12 cellular contexts compared by ENCODE assay signal in genomic region chr1:39995973-39996393, GRCh38. TPM values are rescaled to one million over a fixed set of nuclear protein-coding genes. Genes with fewer than 3 reads are reported as not detected.
A peak's percentile ranks its signal among the peaks of the same experiment; 100 is the strongest.
DNase-seq lines count a peak whose midpoint lies in the region; ATAC-seq and TF ChIP-seq lines count a peak whose summit lies in the region.
"Had no signal": no experiment of that assay in that cellular context is flagged by ENCODE, and none has a peak within 500 bp of the region (broad histone marks: within the 10 kb centered on the region; RNA-seq: fewer than 3 reads in every experiment).

No MANE protein-coding gene starts in this region.

- peak overlapping the region; percentile 17 for H3K4me2 ChIP-seq in Loucy (ENCODE audit: low read depth, low read length, poor library complexity, severe bottlenecking)
- H3K4me2 ChIP-seq: A549 had no signal

- no peak overlapping the region for H3K4me3 ChIP-seq in Loucy (ENCODE audit: low read length, poor library complexity, severe bottlenecking)
- no peak overlapping the region for H3K4me3 ChIP-seq in neuron (ENCODE audit: low read length)
- H3K4me3 ChIP-seq in SJCRH30: no peak overlapping the region
- no peak overlapping the region for H3K4me3 ChIP-seq in left lung
- H3K4me3 ChIP-seq: A549 had no signal

- H3K27me3 ChIP-seq in Loucy (ENCODE audit: insufficient read depth, low read length, poor library complexity, severe bottlenecking) (no peaks in the 10 kb centered on the region), neuron (ENCODE audit: insufficient read depth, low read length) (no peaks in the 10 kb centered on the region), SJCRH30 (no peaks in the 10 kb centered on the region), left lung (no peaks in the 10 kb centered on the region)

- H3K9me2 ChIP-seq in Loucy (replicated peaks; ENCODE audit: low read depth, low read length): no peaks in the 10 kb centered on the region

- peaks cover 11% of the 10 kb centered on the region for H3K4me1 ChIP-seq in Loucy (ENCODE audit: insufficient read depth, low read length, poor library complexity, severe bottlenecking)
- peaks cover 5% of the 10 kb centered on the region for H3K4me1 ChIP-seq in neuron (ENCODE audit: insufficient read depth, low read length)
- peaks cover 3% of the 10 kb centered on the region; the same call in 1 of the 2 replicates for H3K4me1 ChIP-seq in SJCRH30
- H3K4me1 ChIP-seq in left lung: no peaks in the 10 kb centered on the region
- H3K4me1 ChIP-seq: A549 had no signal

- intact Hi-C loops in left lung (cut with DNase I): no loop called here

- no peaks in the 10 kb centered on the region for H3K79me2 ChIP-seq in Loucy (ENCODE audit: insufficient read depth, low read length)

- peak; percentile 84 for ATAC-seq in GM21723 (IDR thresholded peaks at IDR 0.05; ENCODE audit: unreplicated experiment)
- ATAC-seq in left lung: no peak

- TF ChIP-seq CTCF in Loucy (conservative IDR thresholded peaks at IDR 0.05; ENCODE audit: low read length): no peak
- no peak for TF ChIP-seq CTCF in left lung (IDR thresholded peaks at IDR 0.05)

- DNase-seq in NOMO-1 (lab: John Stamatoyannopoulos, UW; ENCODE audit: unreplicated experiment in 2 of 2) (peak; percentile 17 to 24), NOMO-1 treated with DMSO at 0.1 percent for 48 hours (lab: John Stamatoyannopoulos, UW; ENCODE audit: unreplicated experiment) (no peak), NCI-H748 treated with DMSO at 0.1 percent for 48 hours (lab: John Stamatoyannopoulos, UW) (no peak), SJCRH30 (no peak), left lung (no peak)
- DNase-seq: left cardiac atrium; NCI-H2029 treated with DMSO at 0.1 percent for 48 hours; stimulated activated CD4-positive, alpha-beta T cell treated with anti-CD3 and anti-CD28 coated beads, Interleukin-4, amount 100 ng/mL, for 4 hours had no signal

- H2AFZ ChIP-seq in Loucy (ENCODE audit: low read length) (peak overlapping the region; percentile 57; the same call in 1 of the 2 replicates), neuron (ENCODE audit: low read depth, low read length) (peak overlapping the region; percentile 57)

- no peaks in the 10 kb centered on the region for H3F3A ChIP-seq in Loucy (ENCODE audit: low read depth)

- H3K36me3 ChIP-seq in Loucy (ENCODE audit: insufficient read depth, low read length) (no peaks in the 10 kb centered on the region), neuron (ENCODE audit: insufficient read depth, low read length) (no peaks in the 10 kb centered on the region), SJCRH30 (no peaks in the 10 kb centered on the region), left lung (no peaks in the 10 kb centered on the region)

- H4K20me1 ChIP-seq in Loucy (ENCODE audit: insufficient read depth, low read length, poor library complexity, severe bottlenecking): no peaks in the 10 kb centered on the region

- no peak overlapping the region for H3K9ac ChIP-seq in Loucy (ENCODE audit: low read depth, low read length, poor library complexity, severe bottlenecking)

- H3K9me3 ChIP-seq in Loucy (ENCODE audit: insufficient read depth, low read depth, low read length) (no peaks in the 10 kb centered on the region), neuron (ENCODE audit: low read length) (peaks cover 3% of the 10 kb centered on the region), SJCRH30 (replicated peaks) (no peaks in the 10 kb centered on the region), left lung (no peaks in the 10 kb centered on the region)
- H3K9me3 ChIP-seq: A549 had no signal

- no peak overlapping the region for H3K27ac ChIP-seq in SJCRH30
- no peak overlapping the region for H3K27ac ChIP-seq in left lung
- H3K27ac ChIP-seq: A549 had no signal

RNA-seq across cellular contexts. Expression of gene MFSD2A, which starts 41.0 kb away (rescaled TPM):
- total RNA-seq in SJCRH30 (2014; rRNA removed; shearing (Covaris generic)): 52.9 and 56.6 TPM in 2 replicates
- total RNA-seq in left lung: 100 to 1,000 TPM in 1 of 2 donors, 10 to 100 TPM in 1; 98.0 to 114 TPM

RNA-seq across cellular contexts. Expression of gene CAP1, which starts 44.5 kb away (rescaled TPM):
- 254 and 279 TPM in 2 replicates for total RNA-seq in SJCRH30 (2014; rRNA removed; shearing (Covaris generic))
- 100 to 1,000 TPM; 366 to 501 TPM for total RNA-seq in left lung

Comparison
In these comparisons a context has a peak if more than half of its experiments do, and no peak if none do; other contexts are left out.
1. DNase-seq: peak in NOMO-1 (2 of 2); none in NOMO-1 treated with DMSO at 0.1 percent for 48 hours (single experiment), NCI-H748 treated with DMSO at 0.1 percent for 48 hours (single experiment), SJCRH30 (0 of 2) and left lung (0 of 2).